26 cellular contexts compared by ENCODE assay signal in genomic region chr21:26307640-26308039, GRCh38.
"Had no signal": no experiment of that assay in that cellular context is flagged by ENCODE, and none has a peak within 500 bp of the region (broad histone marks: within the 10 kb centered on the region; RNA-seq: fewer than 3 reads in every experiment).

No MANE protein-coding gene starts in this region.

- H3K4me3 Mint-ChIP-seq: dendritic cell treated with granulocyte-macrophage colony-stimulating factor and Interleukin-4, amounts not matched to agents 40 ng/mL and 50 ng/mL, for 4 days; effector memory CD8-positive, alpha-beta T cell; endodermal cell had no signal

- H3K36me3 ChIP-seq: colonic mucosa, esophagus muscularis mucosa, esophagus squamous epithelium, gastrocnemius medialis, gastroesophageal sphincter, heart left ventricle, heart right ventricle had no signal

- DNase-seq: colonic mucosa; cortex of kidney; dermis blood vessel endothelial cell; dorsolateral prefrontal cortex; effector CD4-positive, alpha-beta T cell; effector CD8-positive, alpha-beta T cell; effector memory CD4-positive, alpha-beta T cell; effector memory CD8-positive, alpha-beta T cell; endodermal cell; erythroblast; esophagus squamous epithelium; foreskin fibroblast; foreskin keratinocyte; foreskin melanocyte; gastrocnemius medialis; glutamatergic neuron; head of caudate nucleus; heart left ventricle; heart right ventricle had no signal

- H3K4me1 Mint-ChIP-seq: endodermal cell had no signal

- H3K27ac ChIP-seq: colonic mucosa, coronary artery, dorsolateral prefrontal cortex, epithelial cell of prostate, esophagus muscularis mucosa, esophagus squamous epithelium, foreskin keratinocyte, gastrocnemius medialis, gastroesophageal sphincter, heart left ventricle, heart right ventricle, hepatocyte had no signal

- H3K27me3 ChIP-seq: colonic mucosa, dorsolateral prefrontal cortex, esophagus muscularis mucosa, esophagus squamous epithelium, foreskin keratinocyte, gastrocnemius medialis, gastroesophageal sphincter, heart left ventricle, heart right ventricle, hepatocyte had no signal

- H3K4me3 ChIP-seq: colonic mucosa, coronary artery, dorsolateral prefrontal cortex, esophagus muscularis mucosa, esophagus squamous epithelium, gastrocnemius medialis, gastroesophageal sphincter, heart left ventricle, heart right ventricle, hepatocyte had no signal

- H3K4me2 ChIP-seq: hepatocyte had no signal

- H3K4me1 ChIP-seq: colonic mucosa, esophagus muscularis mucosa, esophagus squamous epithelium, foreskin keratinocyte, gastrocnemius medialis, gastroesophageal sphincter, heart left ventricle, heart right ventricle had no signal

- H3K27me3 Mint-ChIP-seq: dendritic cell treated with granulocyte-macrophage colony-stimulating factor and Interleukin-4, amounts not matched to agents 40 ng/mL and 50 ng/mL, for 4 days; effector memory CD8-positive, alpha-beta T cell had no signal

- ATAC-seq: effector memory CD8-positive, alpha-beta T cell; esophagus mucosa; foreskin keratinocyte; gastrocnemius medialis; gastroesophageal sphincter; heart left ventricle; heart right ventricle had no signal

- H3K79me2 ChIP-seq: hepatocyte had no signal

- H3K27ac Mint-ChIP-seq: dendritic cell treated with granulocyte-macrophage colony-stimulating factor and Interleukin-4, amounts not matched to agents 40 ng/mL and 50 ng/mL, for 4 days; effector memory CD8-positive, alpha-beta T cell; endodermal cell had no signal
